1 cellular context compared by ENCODE assay signal in genomic region chr5:80255752-80256479, GRCh38.
TF ChIP-seq lines count a peak whose summit lies in the region.

Gene SERINC5 (minus strand): TSS chr5:80256048. CDS start chr5:80255922, 126 bp downstream.

TF ChIP-seq in HepG2, 621 proteins besides CTCF, POLR2A, EP300 and RAD21 (continued from another document and continues in another):
- TF ChIP-seq, protein P1, sequence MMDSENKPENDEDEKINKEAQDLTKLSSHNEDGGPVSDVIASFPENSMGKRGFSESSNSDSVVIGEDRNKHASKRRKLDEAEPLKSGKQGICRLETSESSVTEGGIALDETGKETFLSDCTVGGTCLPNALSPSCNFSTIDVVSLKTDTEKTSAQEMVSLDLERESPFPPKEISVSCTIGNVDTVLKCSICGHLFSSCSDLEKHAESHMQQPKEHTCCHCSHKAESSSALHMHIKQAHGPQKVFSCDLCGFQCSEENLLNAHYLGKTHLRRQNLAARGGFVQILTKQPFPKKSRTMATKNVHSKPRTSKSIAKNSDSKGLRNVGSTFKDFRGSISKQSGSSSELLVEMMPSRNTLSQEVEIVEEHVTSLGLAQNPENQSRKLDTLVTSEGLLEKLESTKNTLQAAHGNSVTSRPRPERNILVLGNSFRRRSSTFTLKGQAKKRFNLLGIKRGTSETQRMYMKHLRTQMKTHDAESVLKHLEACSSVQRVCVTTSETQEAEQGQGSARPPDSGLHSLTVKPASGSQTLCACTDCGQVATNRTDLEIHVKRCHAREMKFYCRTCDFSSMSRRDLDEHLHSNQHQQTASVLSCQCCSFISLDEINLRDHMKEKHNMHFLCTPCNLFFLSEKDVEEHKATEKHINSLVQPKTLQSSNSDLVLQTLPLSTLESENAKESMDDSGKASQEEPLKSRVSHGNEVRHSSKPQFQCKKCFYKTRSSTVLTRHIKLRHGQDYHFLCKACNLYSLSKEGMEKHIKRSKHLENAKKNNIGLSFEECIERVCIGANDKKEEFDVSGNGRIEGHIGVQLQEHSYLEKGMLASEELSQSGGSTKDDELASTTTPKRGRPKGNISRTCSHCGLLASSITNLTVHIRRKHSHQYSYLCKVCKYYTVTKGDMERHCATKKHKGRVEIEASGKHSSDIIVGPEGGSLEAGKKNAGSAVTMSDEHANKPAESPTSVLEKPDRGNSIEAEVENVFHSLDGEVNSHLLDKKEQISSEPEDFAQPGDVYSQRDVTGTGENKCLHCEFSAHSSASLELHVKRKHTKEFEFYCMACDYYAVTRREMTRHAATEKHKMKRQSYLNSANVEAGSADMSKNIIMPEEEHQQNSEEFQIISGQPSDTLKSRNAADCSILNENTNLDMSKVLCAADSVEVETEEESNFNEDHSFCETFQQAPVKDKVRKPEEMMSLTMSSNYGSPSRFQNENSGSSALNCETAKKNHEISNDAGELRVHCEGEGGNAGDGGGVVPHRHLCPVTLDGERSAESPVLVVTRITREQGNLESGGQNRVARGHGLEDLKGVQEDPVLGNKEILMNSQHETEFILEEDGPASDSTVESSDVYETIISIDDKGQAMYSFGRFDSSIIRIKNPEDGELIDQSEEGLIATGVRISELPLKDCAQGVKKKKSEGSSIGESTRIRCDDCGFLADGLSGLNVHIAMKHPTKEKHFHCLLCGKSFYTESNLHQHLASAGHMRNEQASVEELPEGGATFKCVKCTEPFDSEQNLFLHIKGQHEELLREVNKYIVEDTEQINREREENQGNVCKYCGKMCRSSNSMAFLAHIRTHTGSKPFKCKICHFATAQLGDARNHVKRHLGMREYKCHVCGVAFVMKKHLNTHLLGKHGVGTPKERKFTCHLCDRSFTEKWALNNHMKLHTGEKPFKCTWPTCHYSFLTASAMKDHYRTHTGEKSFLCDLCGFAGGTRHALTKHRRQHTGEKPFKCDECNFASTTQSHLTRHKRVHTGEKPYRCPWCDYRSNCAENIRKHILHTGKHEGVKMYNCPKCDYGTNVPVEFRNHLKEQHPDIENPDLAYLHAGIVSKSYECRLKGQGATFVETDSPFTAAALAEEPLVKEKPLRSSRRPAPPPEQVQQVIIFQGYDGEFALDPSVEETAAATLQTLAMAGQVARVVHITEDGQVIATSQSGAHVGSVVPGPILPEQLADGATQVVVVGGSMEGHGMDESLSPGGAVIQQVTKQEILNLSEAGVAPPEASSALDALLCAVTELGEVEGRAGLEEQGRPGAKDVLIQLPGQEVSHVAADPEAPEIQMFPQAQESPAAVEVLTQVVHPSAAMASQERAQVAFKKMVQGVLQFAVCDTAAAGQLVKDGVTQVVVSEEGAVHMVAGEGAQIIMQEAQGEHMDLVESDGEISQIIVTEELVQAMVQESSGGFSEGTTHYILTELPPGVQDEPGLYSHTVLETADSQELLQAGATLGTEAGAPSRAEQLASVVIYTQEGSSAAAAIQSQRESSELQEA (CRISPR knock-in tag; IDR thresholded peaks at IDR 0.05; ENCODE audit: not compliant biosample characterization), result no peak
- TF ChIP-seq KDM3A (CRISPR knock-in tag; IDR thresholded peaks at IDR 0.05; ENCODE audit: low read depth) (peak; percentile 74; the same call in 1 of the 2 replicates), ZNF441 (CRISPR knock-in tag; IDR thresholded peaks at IDR 0.05; ENCODE audit: borderline replicate concordance) (peak; percentile 81; the same call in 1 of the 2 replicates), AHDC1 (CRISPR knock-in tag; IDR thresholded peaks at IDR 0.05; ENCODE audit: borderline replicate concordance) (no peak), ZNF766 (CRISPR knock-in tag; IDR thresholded peaks at IDR 0.05; ENCODE audit: borderline replicate concordance) (no peak; the same call in 1 of the 2 replicates), MEF2D (CRISPR knock-in tag; IDR thresholded peaks at IDR 0.05) (no peak), HNF4G (IDR thresholded peaks at IDR 0.05; ENCODE audit: borderline replicate concordance, low read depth, low read length) (no peak), HNF4G (CRISPR knock-in tag; IDR thresholded peaks at IDR 0.05; ENCODE audit: borderline replicate concordance, low read depth) (no peak), RAD51 (IDR thresholded peaks at IDR 0.05; ENCODE audit: borderline replicate concordance) (no peak), ATF7-NPFF (CRISPR knock-in tag; IDR thresholded peaks at IDR 0.05; ENCODE audit: low read depth) (peak; percentile 91), MLXIP (CRISPR knock-in tag; IDR thresholded peaks at IDR 0.05; ENCODE audit: borderline replicate concordance) (no peak), ZNF672 (CRISPR knock-in tag; IDR thresholded peaks at IDR 0.05) (no peak), ZNF510 (CRISPR knock-in tag; IDR thresholded peaks at IDR 0.05; ENCODE audit: low read depth) (peak; percentile 30; the same call in 1 of the 2 replicates), TOE1 (CRISPR knock-in tag; IDR thresholded peaks at IDR 0.05) (no peak), ERF (CRISPR knock-in tag; IDR thresholded peaks at IDR 0.05) (peak; percentile 58; the same call in 1 of the 2 replicates), NCOA5 (CRISPR knock-in tag; IDR thresholded peaks at IDR 0.05) (no peak), REXO4 (CRISPR knock-in tag; IDR thresholded peaks at IDR 0.05; ENCODE audit: borderline replicate concordance) (no peak), ZNF768 (CRISPR knock-in tag; IDR thresholded peaks at IDR 0.05) (peak; percentile 83), NCOA1 (CRISPR knock-in tag; IDR thresholded peaks at IDR 0.05) (peak; percentile 66), PHF8 (CRISPR knock-in tag; IDR thresholded peaks at IDR 0.05) (peak; percentile 91), TCF12 (IDR thresholded peaks at IDR 0.05) (no peak), TCF12 (CRISPR knock-in tag; IDR thresholded peaks at IDR 0.05) (no peak; the same call in 1 of the 2 replicates), SOX5 (CRISPR knock-in tag; IDR thresholded peaks at IDR 0.05; ENCODE audit: borderline replicate concordance) (peak; percentile 35; the same call in 1 of the 2 replicates), ZNF513 (CRISPR knock-in tag; conservative IDR thresholded peaks at IDR 0.05) (no peak), GTF3A (CRISPR knock-in tag; conservative IDR thresholded peaks at IDR 0.05) (no peak), MED1 (CRISPR knock-in tag; IDR thresholded peaks at IDR 0.05) (peak; percentile 76), PHB2 (IDR thresholded peaks at IDR 0.05; ENCODE audit: partially characterized antibody) (no peak), NFIC (IDR thresholded peaks at IDR 0.05; ENCODE audit: low read length) (no peak)
- TF ChIP-seq, protein P2, sequence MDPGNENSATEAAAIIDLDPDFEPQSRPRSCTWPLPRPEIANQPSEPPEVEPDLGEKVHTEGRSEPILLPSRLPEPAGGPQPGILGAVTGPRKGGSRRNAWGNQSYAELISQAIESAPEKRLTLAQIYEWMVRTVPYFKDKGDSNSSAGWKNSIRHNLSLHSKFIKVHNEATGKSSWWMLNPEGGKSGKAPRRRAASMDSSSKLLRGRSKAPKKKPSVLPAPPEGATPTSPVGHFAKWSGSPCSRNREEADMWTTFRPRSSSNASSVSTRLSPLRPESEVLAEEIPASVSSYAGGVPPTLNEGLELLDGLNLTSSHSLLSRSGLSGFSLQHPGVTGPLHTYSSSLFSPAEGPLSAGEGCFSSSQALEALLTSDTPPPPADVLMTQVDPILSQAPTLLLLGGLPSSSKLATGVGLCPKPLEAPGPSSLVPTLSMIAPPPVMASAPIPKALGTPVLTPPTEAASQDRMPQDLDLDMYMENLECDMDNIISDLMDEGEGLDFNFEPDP (CRISPR knock-in tag; conservative IDR thresholded peaks at IDR 0.05), result 0 out of 2 replicates have a peak, but pooled peaks have one; percentile 66
- TF ChIP-seq, protein P3, sequence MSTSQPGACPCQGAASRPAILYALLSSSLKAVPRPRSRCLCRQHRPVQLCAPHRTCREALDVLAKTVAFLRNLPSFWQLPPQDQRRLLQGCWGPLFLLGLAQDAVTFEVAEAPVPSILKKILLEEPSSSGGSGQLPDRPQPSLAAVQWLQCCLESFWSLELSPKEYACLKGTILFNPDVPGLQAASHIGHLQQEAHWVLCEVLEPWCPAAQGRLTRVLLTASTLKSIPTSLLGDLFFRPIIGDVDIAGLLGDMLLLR (CRISPR knock-in tag; IDR thresholded peaks at IDR 0.05), result peak; percentile 90; the same call in 1 of the 2 replicates
- TF ChIP-seq, protein P4, sequence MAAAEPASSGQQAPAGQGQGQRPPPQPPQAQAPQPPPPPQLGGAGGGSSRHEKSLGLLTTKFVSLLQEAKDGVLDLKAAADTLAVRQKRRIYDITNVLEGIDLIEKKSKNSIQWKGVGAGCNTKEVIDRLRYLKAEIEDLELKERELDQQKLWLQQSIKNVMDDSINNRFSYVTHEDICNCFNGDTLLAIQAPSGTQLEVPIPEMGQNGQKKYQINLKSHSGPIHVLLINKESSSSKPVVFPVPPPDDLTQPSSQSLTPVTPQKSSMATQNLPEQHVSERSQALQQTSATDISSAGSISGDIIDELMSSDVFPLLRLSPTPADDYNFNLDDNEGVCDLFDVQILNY (CRISPR knock-in tag; conservative IDR thresholded peaks at IDR 0.05), result no peak
- TF ChIP-seq, protein P5, sequence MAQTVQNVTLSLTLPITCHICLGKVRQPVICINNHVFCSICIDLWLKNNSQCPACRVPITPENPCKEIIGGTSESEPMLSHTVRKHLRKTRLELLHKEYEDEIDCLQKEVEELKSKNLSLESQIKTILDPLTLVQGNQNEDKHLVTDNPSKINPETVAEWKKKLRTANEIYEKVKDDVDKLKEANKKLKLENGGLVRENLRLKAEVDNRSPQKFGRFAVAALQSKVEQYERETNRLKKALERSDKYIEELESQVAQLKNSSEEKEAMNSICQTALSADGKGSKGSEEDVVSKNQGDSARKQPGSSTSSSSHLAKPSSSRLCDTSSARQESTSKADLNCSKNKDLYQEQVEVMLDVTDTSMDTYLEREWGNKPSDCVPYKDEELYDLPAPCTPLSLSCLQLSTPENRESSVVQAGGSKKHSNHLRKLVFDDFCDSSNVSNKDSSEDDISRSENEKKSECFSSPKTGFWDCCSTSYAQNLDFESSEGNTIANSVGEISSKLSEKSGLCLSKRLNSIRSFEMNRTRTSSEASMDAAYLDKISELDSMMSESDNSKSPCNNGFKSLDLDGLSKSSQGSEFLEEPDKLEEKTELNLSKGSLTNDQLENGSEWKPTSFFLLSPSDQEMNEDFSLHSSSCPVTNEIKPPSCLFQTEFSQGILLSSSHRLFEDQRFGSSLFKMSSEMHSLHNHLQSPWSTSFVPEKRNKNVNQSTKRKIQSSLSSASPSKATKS (CRISPR knock-in tag; IDR thresholded peaks at IDR 0.05), result no peak
